In genomic region chr2:43018179-43019024, GRCh38 we compare ENCODE assay signal across 9 cellular contexts.
DNase-seq lines count a peak whose midpoint lies in the region; TF ChIP-seq lines count a peak whose summit lies in the region.
"Had no signal": no experiment of that assay in that cellular context is flagged by ENCODE, and none has a peak within 500 bp of the region (broad histone marks: within the 10 kb centered on the region; RNA-seq: fewer than 3 reads in every experiment).

No MANE protein-coding gene starts in this region.

- H3K4me1 Mint-ChIP-seq in activated naive CD8-positive, alpha-beta T cell treated with anti-CD3 and anti-CD28 coated beads for 36 hours: no peaks in the 10 kb centered on the region

- peak overlapping the region; percentile 27 for H3K27ac ChIP-seq in colonic mucosa
- H3K27ac ChIP-seq in tibial artery: no peak overlapping the region

- no peak overlapping the region for H3K4me3 Mint-ChIP-seq in activated naive CD8-positive, alpha-beta T cell treated with anti-CD3 and anti-CD28 coated beads for 36 hours
- H3K4me3 Mint-ChIP-seq: activated T-cell treated with anti-CD3 and anti-CD28 coated beads, Interleukin-2, amount 50 U/mL, for 4 hours had no signal

- H3K27me3 Mint-ChIP-seq in activated naive CD8-positive, alpha-beta T cell treated with anti-CD3 and anti-CD28 coated beads for 36 hours: no peaks in the 10 kb centered on the region

- peaks cover 3% of the 10 kb centered on the region for H3K36me3 Mint-ChIP-seq in activated naive CD8-positive, alpha-beta T cell treated with anti-CD3 and anti-CD28 coated beads for 36 hours

- H3K36me3 ChIP-seq in colonic mucosa: no peaks in the 10 kb centered on the region
- H3K36me3 ChIP-seq in tibial artery: no peaks in the 10 kb centered on the region

- no peak for TF ChIP-seq POLR2A in lower leg skin (IDR thresholded peaks at IDR 0.05)

- WGBS in lower leg skin, 2 donors: 58 to 61% methylated on average over 11 of the region's 11 CpGs

- peaks cover 11% of the 10 kb centered on the region for H3K9me3 Mint-ChIP-seq in activated naive CD8-positive, alpha-beta T cell treated with anti-CD3 and anti-CD28 coated beads for 36 hours

- no peak overlapping the region for H3K27ac Mint-ChIP-seq in activated naive CD8-positive, alpha-beta T cell treated with anti-CD3 and anti-CD28 coated beads for 36 hours

- DNase-seq in Kasumi-1 (lab: John Stamatoyannopoulos, UW) (peak; percentile 55 to 56), colonic mucosa (peak; percentile 74), lower leg skin (ENCODE audit: low spot score in 2 of 2) (peak; percentile 91 to 98), tibial artery (peak; percentile 90 to 93), amniotic stem cell (lab: John Stamatoyannopoulos, UW) (no peak), dermis blood vessel endothelial cell (no peak), NCI-H2081 treated with DMSO at 0.1 percent for 48 hours (lab: John Stamatoyannopoulos, UW) (no peak)
- no peak for DNase-seq in activated naive CD8-positive, alpha-beta T cell treated with anti-CD3 and anti-CD28 coated beads for 36 hours
- DNase-seq: activated T-cell treated with anti-CD3 and anti-CD28 coated beads, Interleukin-2, amount 50 U/mL, for 4 hours had no signal

- H3K4me3 ChIP-seq in colonic mucosa (no peak overlapping the region), lower leg skin (ENCODE audit: low read depth, poor library complexity, severe bottlenecking) (no peak overlapping the region), tibial artery (no peak overlapping the region)

- intact Hi-C loops in colonic mucosa (cut with DNase I) (no loop called here), lower leg skin (cut with DNase I; ENCODE audit: low total_unique reads) (no loop called here), tibial artery (cut with DNase I; ENCODE audit: low total_unique reads) (no loop called here)

- H3K4me1 ChIP-seq in colonic mucosa: no peaks in the 10 kb centered on the region
- H3K4me1 ChIP-seq in tibial artery: peaks cover 0 to 10% (median 0%) of the 10 kb centered on the region in 4 donors

- H3K9me3 ChIP-seq in colonic mucosa: no peaks in the 10 kb centered on the region
- peaks cover 0 to 5% (median 0%) of the 10 kb centered on the region in 3 donors for H3K9me3 ChIP-seq in tibial artery

- H3K27me3 ChIP-seq in colonic mucosa: no peaks in the 10 kb centered on the region
- no peaks in the 10 kb centered on the region for H3K27me3 ChIP-seq in tibial artery

- TF ChIP-seq CTCF in colonic mucosa (IDR thresholded peaks at IDR 0.05): no peak
- TF ChIP-seq CTCF in lower leg skin (IDR thresholded peaks at IDR 0.05): no peak
- TF ChIP-seq CTCF in tibial artery (IDR thresholded peaks at IDR 0.05): no peak

- H3K9ac ChIP-seq in colonic mucosa (ENCODE audit: low read depth in 2 of 2, low read length in 2 of 2): peak overlapping the region in 1 of 2 donors; percentile 9

Comparison
In these comparisons a context has a peak if more than half of its experiments do, and no peak if none do; other contexts are left out.
1. DNase-seq: peak in Kasumi-1 (2 of 2), colonic mucosa (single experiment), lower leg skin (2 of 2) and tibial artery (2 of 2); none in activated naive CD8-positive, alpha-beta T cell treated with anti-CD3 and anti-CD28 coated beads for 36 hours (single experiment), amniotic stem cell (single experiment), dermis blood vessel endothelial cell (single experiment) and NCI-H2081 treated with DMSO at 0.1 percent for 48 hours (single experiment).